ENCODE assay signal across 15 cellular contexts in genomic region chr6:38100380-38100779, GRCh38.
DNase-seq lines count a peak whose midpoint lies in the region; ATAC-seq, FAIRE-seq and TF ChIP-seq lines count a peak whose summit lies in the region.
"Had no signal": no experiment of that assay in that cellular context is flagged by ENCODE, and none has a peak within 500 bp of the region (broad histone marks: within the 10 kb centered on the region; RNA-seq: fewer than 3 reads in every experiment).

No MANE protein-coding gene starts in this region.

- H3K4me2 ChIP-seq in SK-N-SH, result no peak overlapping the region

- H3K27me3 ChIP-seq in tibial nerve (no peaks in the 10 kb centered on the region), SK-N-SH (ENCODE audit: insufficient read depth) (no peaks in the 10 kb centered on the region)

- no peak for TF ChIP-seq POLR2A in tibial nerve (IDR thresholded peaks at IDR 0.05)

- H3K4me1 ChIP-seq in tibial nerve, result no peaks in the 10 kb centered on the region
- H3K4me1 ChIP-seq in SK-N-SH (ENCODE audit: control insufficient read depth in 1 of 2, insufficient read depth in 2 of 2, low read depth in 1 of 2, low read length in 1 of 2), result peaks cover 0 to 8% of the 10 kb centered on the region in 2 experiments; a peak in 3 of 4 replicates

- peaks cover 24% of the 10 kb centered on the region for H4K20me1 ChIP-seq in SK-N-SH (ENCODE audit: insufficient read depth)

- no peak for TF ChIP-seq CTCF in GM12864 (IDR thresholded peaks at IDR 0.05; ENCODE audit: low read depth, low read length, missing control alignments)
- TF ChIP-seq CTCF in tibial nerve (IDR thresholded peaks at IDR 0.05), result no peak
- no peak for TF ChIP-seq CTCF in SK-N-SH (IDR thresholded peaks at IDR 0.05)

- H3K4me3 ChIP-seq in GM12864 (ENCODE audit: low read depth, low read length), result no peak overlapping the region
- H3K4me3 ChIP-seq in tibial nerve, result no peak overlapping the region
- no peak overlapping the region for H3K4me3 ChIP-seq in SK-N-SH (ENCODE audit: low read depth in 2 of 2, low read length in 1 of 2)

- no peaks in the 10 kb centered on the region for H3K27me3 Mint-ChIP-seq in activated T-helper 17 cell treated with anti-CD3 and anti-CD28 coated beads, Interleukin-2, amount 50 U/mL, for 72 hours

- no peaks in the 10 kb centered on the region for H3F3A ChIP-seq in SK-N-SH (replicated peaks; ENCODE audit: insufficient read depth)

- no peak overlapping the region for H3K9ac ChIP-seq in SK-N-SH

- H3K4me1 Mint-ChIP-seq in activated T-helper 17 cell treated with anti-CD3 and anti-CD28 coated beads, Interleukin-2, amount 50 U/mL, for 72 hours, result peaks cover 12% of the 10 kb centered on the region

- H3K9me3 ChIP-seq in tibial nerve (no peaks in the 10 kb centered on the region), SK-N-SH (no peaks in the 10 kb centered on the region)

- no peaks in the 10 kb centered on the region for H3K9me2 ChIP-seq in SK-N-SH

- no peak overlapping the region for H3K4me3 Mint-ChIP-seq in activated T-helper 17 cell treated with anti-CD3 and anti-CD28 coated beads, Interleukin-2, amount 50 U/mL, for 72 hours

- H3K27ac ChIP-seq in tibial nerve (no peak overlapping the region), SK-N-SH (ENCODE audit: low read depth in 2 of 2, low read length in 1 of 2) (no peak overlapping the region)

- TF ChIP-seq EP300 in tibial nerve (IDR thresholded peaks at IDR 0.05) (no peak), SK-N-SH (IDR thresholded peaks at IDR 0.05; ENCODE audit: borderline replicate concordance in 1 of 2, low read depth in 1 of 2, low read length in 1 of 2) (no peak)

- H3K36me3 Mint-ChIP-seq in activated T-helper 17 cell treated with anti-CD3 and anti-CD28 coated beads, Interleukin-2, amount 50 U/mL, for 72 hours (ENCODE audit: low read depth), result peaks cover 17% of the 10 kb centered on the region

- H3K27ac Mint-ChIP-seq in activated T-helper 17 cell treated with anti-CD3 and anti-CD28 coated beads, Interleukin-2, amount 50 U/mL, for 72 hours, result no peak overlapping the region

- peak; percentile 66 for ATAC-seq in HG02852 (IDR thresholded peaks at IDR 0.05; ENCODE audit: unreplicated experiment)
- peak; percentile 73 for ATAC-seq in activated T-helper 17 cell treated with anti-CD3 and anti-CD28 coated beads, Interleukin-2, amount 50 U/mL, for 72 hours (replicated peaks)
- ATAC-seq in HG02588 (IDR thresholded peaks at IDR 0.05; ENCODE audit: unreplicated experiment), result no peak

- POLR2A ChIA-PET in SK-N-SH (lab: Yijun Ruan, JAX), result no interaction called here

- CTCF ChIA-PET in SK-N-SH (lab: Yijun Ruan, JAX), result interaction anchor here (1.0 to 2.3 kb wide), 2 partner anchors 10 to 394 kb away, joined by 3 to 9 read pairs; no protein-coding TSS in a partner anchor

- no peak overlapping the region for H2AFZ ChIP-seq in SK-N-SH (ENCODE audit: low read depth)

- WGBS in tibial nerve, 2 donors, result 88 to 100% methylated on average over 1 of the region's 1 CpG
- 100% methylated on average over 1 of the region's 1 CpG for WGBS in SK-N-SH (ENCODE audit: low lambda C conversion rate)

- H3K36me3 ChIP-seq in tibial nerve (no peaks in the 10 kb centered on the region), SK-N-SH (replicated peaks in 1 of 2; ENCODE audit: control insufficient read depth in 1 of 2, insufficient read depth in 2 of 2, low read length in 1 of 2) (peaks cover 0 to 9% of the 10 kb centered on the region in 2 experiments)

- H3K79me2 ChIP-seq in SK-N-SH (ENCODE audit: insufficient read depth), result peaks cover 46% of the 10 kb centered on the region

- no peaks in the 10 kb centered on the region for H3K9me3 Mint-ChIP-seq in activated T-helper 17 cell treated with anti-CD3 and anti-CD28 coated beads, Interleukin-2, amount 50 U/mL, for 72 hours

- no peak for TF ChIP-seq RAD21 in SK-N-SH (IDR thresholded peaks at IDR 0.05; ENCODE audit: low read length)

- FAIRE-seq in GM18507 (lab: Jason Lieb, UNC), result peak; percentile 72
- FAIRE-seq: H54, RCC 7860 had no signal

- DNase-seq in GM12864 (ENCODE audit: low read depth) (peak; percentile 24), GM18507 (ENCODE audit: extremely low spot score, insufficient read length, low read depth) (peak; percentile 3), tibial nerve (ENCODE audit: low spot score in 2 of 2) (no peak), SK-N-SH (no peak)
- DNase-seq: GF-D8, IMR-90, Kasumi-1, NCI-H1930, NCI-H510A, SHP77 treated with DMSO at 0.1 percent for 48 hours had no signal

TF ChIP-seq in SK-N-SH, 30 proteins besides CTCF, POLR2A, EP300 and RAD21:
- TF ChIP-seq MAX (IDR thresholded peaks at IDR 0.05; ENCODE audit: low read depth) (no peak), SIN3A (IDR thresholded peaks at IDR 0.05; ENCODE audit: borderline replicate concordance, low read depth, low read length) (no peak), NFIC (IDR thresholded peaks at IDR 0.05; ENCODE audit: borderline replicate concordance) (no peak), REST (IDR thresholded peaks at IDR 0.05; ENCODE audit: low read depth, low read length) (no peak), EZH2phosphoT487 (IDR thresholded peaks at IDR 0.05; ENCODE audit: borderline replicate concordance, low read depth) (no peak), TAF1 (IDR thresholded peaks at IDR 0.05; ENCODE audit: borderline replicate concordance, low read depth, low read length) (no peak), RXRA (IDR thresholded peaks at IDR 0.05; ENCODE audit: borderline replicate concordance, low read depth) (no peak), MXI1 (IDR thresholded peaks at IDR 0.05; ENCODE audit: low read depth, low read length) (no peak)

Comparison
In these comparisons a context has a peak if more than half of its experiments do, and no peak if none do; other contexts are left out.
1. DNase-seq: peak in GM12864 (single experiment) and GM18507 (single experiment); none in tibial nerve (0 of 2) and SK-N-SH (single experiment).